ENCODE assay signal across 8 cellular contexts in the genomic region with DNA sequence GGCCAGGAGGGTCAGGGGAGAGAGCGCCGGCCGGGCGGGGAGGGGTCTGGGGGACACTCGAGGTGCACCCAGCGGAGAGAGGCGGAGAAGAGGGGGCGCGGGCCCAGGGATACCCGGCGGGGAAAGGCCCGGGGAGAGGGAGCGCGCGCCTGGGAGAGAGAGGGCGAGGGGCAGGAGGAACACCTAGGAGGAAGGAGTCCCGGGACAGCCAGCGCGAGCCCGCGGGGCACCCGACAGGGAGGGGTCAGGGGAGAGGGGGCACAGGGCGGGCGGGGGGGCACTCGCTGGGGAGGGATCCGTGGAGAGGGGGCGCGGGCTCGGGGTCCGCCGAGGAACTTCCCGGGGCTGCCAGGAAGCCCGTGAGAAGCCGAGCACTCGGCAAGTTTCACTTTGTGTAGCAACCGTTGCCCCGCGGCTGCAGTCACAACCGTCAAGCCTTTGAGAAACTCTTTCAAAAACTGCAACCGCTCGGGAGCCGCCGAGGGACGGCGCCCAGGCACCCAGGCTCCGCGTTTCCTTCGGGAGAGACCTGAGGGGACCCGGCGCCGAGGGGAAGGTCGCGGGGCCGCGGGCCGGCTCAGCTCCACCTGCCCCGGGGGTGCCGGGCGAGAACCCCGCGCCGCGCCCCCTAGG. TPM values are rescaled to one million over a fixed set of nuclear protein-coding genes. Genes with fewer than 3 reads are reported as not detected.
DNase-seq lines count a peak whose midpoint lies in the region; ATAC-seq and TF ChIP-seq lines count a peak whose summit lies in the region.

No MANE protein-coding gene starts in this region.

- H3K9me3 ChIP-seq in effector memory CD4-positive, alpha-beta T cell (ENCODE audit: control insufficient read depth, low read length) = no peaks in the 10 kb centered on the region
- H3K9me3 ChIP-seq in mesenchymal stem cell (ENCODE audit: control insufficient read depth, low read length) = no peaks in the 10 kb centered on the region

- H3K79me1 ChIP-seq in mesenchymal stem cell (replicated peaks; ENCODE audit: low read length, poor library complexity, severe bottlenecking) = peaks cover 2% of the 10 kb centered on the region

- POLR2A ChIA-PET in activated CD8-positive, alpha-beta T cell treated with anti-CD3 and anti-CD28 coated beads for 36 hours (lab: Charles Lee) = interaction anchor here (1.3 to 4.2 kb wide), 4 partner anchors 11 to 51 kb away, joined by 7 to 22 read pairs (median 12); no protein-coding TSS in a partner anchor

- no peak overlapping the region for H3K23ac ChIP-seq in mesenchymal stem cell (ENCODE audit: low read length in 2 of 2)

- peaks cover 46% of the 10 kb centered on the region for H3K36me3 Mint-ChIP-seq in activated CD8-positive, alpha-beta T cell treated with anti-CD3 and anti-CD28 coated beads for 36 hours (ENCODE audit: low read depth)

- H2BK12ac ChIP-seq in mesenchymal stem cell (ENCODE audit: low read length in 2 of 2) = no peak overlapping the region

- H3K27me3 ChIP-seq in effector memory CD4-positive, alpha-beta T cell (replicated peaks; ENCODE audit: control insufficient read depth, insufficient read depth, low read length, poor library complexity, severe bottlenecking) = no peaks in the 10 kb centered on the region
- H3K27me3 ChIP-seq in mesenchymal stem cell (ENCODE audit: control insufficient read depth in 1 of 2, insufficient read depth in 1 of 2, low read length in 2 of 2) = no peaks in the 10 kb centered on the region

- peak overlapping the region; percentile 97 for H3K27ac ChIP-seq in effector memory CD4-positive, alpha-beta T cell (ENCODE audit: insufficient read depth, low read length, poor library complexity, severe bottlenecking)
- H3K27ac ChIP-seq in mesenchymal stem cell (ENCODE audit: low read length, poor library complexity, severe bottlenecking) = peak overlapping the region; percentile 52

- WGBS in mesenchymal stem cell = 0% methylated on average over 26 of the region's 63 CpGs

- CTCF ChIA-PET in activated CD8-positive, alpha-beta T cell treated with anti-CD3 and anti-CD28 coated beads for 36 hours (lab: Charles Lee) = interaction anchor here (1.3 to 1.7 kb wide), 5 partner anchors 10 to 154 kb away, joined by 3 to 9 read pairs (median 4); no protein-coding TSS in a partner anchor

- H2AFZ ChIP-seq in mesenchymal stem cell (ENCODE audit: low read depth, low read length) = no peak overlapping the region

- H3K36me3 ChIP-seq in effector memory CD4-positive, alpha-beta T cell (ENCODE audit: control insufficient read depth, insufficient read depth, low read length) = no peaks in the 10 kb centered on the region
- H3K36me3 ChIP-seq in mesenchymal stem cell (ENCODE audit: control insufficient read depth in 1 of 2, insufficient read depth in 2 of 2, low read depth in 1 of 2, low read length in 2 of 2) = no peaks in the 10 kb centered on the region

- peak overlapping the region; percentile 73 for H3K4me3 ChIP-seq in effector memory CD4-positive, alpha-beta T cell (ENCODE audit: insufficient read depth, low read depth, low read length, poor library complexity, severe bottlenecking)
- peak overlapping the region; percentile 83 to 87 for H3K4me3 ChIP-seq in mesenchymal stem cell (ENCODE audit: insufficient read depth in 1 of 2, low read depth in 1 of 2, low read length in 2 of 2)

- peak overlapping the region; percentile 77 for H3K27ac Mint-ChIP-seq in activated CD8-positive, alpha-beta T cell treated with anti-CD3 and anti-CD28 coated beads for 36 hours

- DNase-seq in NCI-H82 (lab: John Stamatoyannopoulos, UW) (peak; percentile 70), NCI-H82 treated with DMSO at 0.1 percent for 48 hours (lab: John Stamatoyannopoulos, UW; ENCODE audit: unreplicated experiment) (no peak), NCI-H2171 treated with DMSO at 0.1 percent for 48 hours (lab: John Stamatoyannopoulos, UW) (peak; percentile 58), mesenchymal stem cell (peak; percentile 83)
- DNase-seq in activated CD8-positive, alpha-beta T cell treated with anti-CD3 and anti-CD28 coated beads for 36 hours = peak; percentile 87
- DNase-seq in effector memory CD4-positive, alpha-beta T cell = peak; percentile 53 to 57 (median 56)
- peak; percentile 55 to 63 for DNase-seq in stimulated activated CD8-positive, alpha-beta memory T cell treated with anti-CD3 and anti-CD28 coated beads, Interleukin-15, amount 100 ng/mL, for 48 hours (ENCODE audit: low read depth in 2 of 2)

- H2BK5ac ChIP-seq in mesenchymal stem cell (ENCODE audit: low read depth, low read length, poor library complexity, severe bottlenecking) = peak overlapping the region; percentile 87

- intact Hi-C loops in activated CD8-positive, alpha-beta T cell treated with anti-CD3 and anti-CD28 coated beads for 36 hours (cut with micrococcal nuclease) = loop anchor here (5.0 kb wide), 3 partner anchors 49 to 101 kb away; no protein-coding TSS in a partner anchor

- H3K4ac ChIP-seq in mesenchymal stem cell (ENCODE audit: low read depth in 1 of 2, low read length in 2 of 2) = peak overlapping the region in 1 of 2 experiments; percentile 73

- H3K27me3 Mint-ChIP-seq in activated CD8-positive, alpha-beta T cell treated with anti-CD3 and anti-CD28 coated beads for 36 hours = no peaks in the 10 kb centered on the region

- no peak overlapping the region for H2AK5ac ChIP-seq in mesenchymal stem cell (ENCODE audit: low read length, severe bottlenecking)

- H3K4me1 Mint-ChIP-seq in activated CD8-positive, alpha-beta T cell treated with anti-CD3 and anti-CD28 coated beads for 36 hours (ENCODE audit: low read depth) = peaks cover 43% of the 10 kb centered on the region

- no peak overlapping the region for H4K8ac ChIP-seq in mesenchymal stem cell (ENCODE audit: low read length)

- H3K4me3 Mint-ChIP-seq in activated CD8-positive, alpha-beta T cell treated with anti-CD3 and anti-CD28 coated beads for 36 hours = peak overlapping the region; percentile 87

- H3K9ac ChIP-seq in mesenchymal stem cell (ENCODE audit: low read length) = peak overlapping the region; percentile 63

- H3K9me3 Mint-ChIP-seq in activated CD8-positive, alpha-beta T cell treated with anti-CD3 and anti-CD28 coated beads for 36 hours = peaks cover 4% of the 10 kb centered on the region

- peak overlapping the region; percentile 54 to 70 for H3K18ac ChIP-seq in mesenchymal stem cell (ENCODE audit: low read depth in 1 of 2, low read length in 2 of 2)

- peak overlapping the region in 1 of 2 experiments; percentile 83 for H3K14ac ChIP-seq in mesenchymal stem cell (ENCODE audit: low read length in 2 of 2)

- H4K91ac ChIP-seq in mesenchymal stem cell (ENCODE audit: low read length) = peak overlapping the region; percentile 80

- no peak for TF ChIP-seq CTCF in activated CD8-positive, alpha-beta T cell treated with anti-CD3 and anti-CD28 coated beads for 36 hours (IDR thresholded peaks at IDR 0.05)

- H2BK120ac ChIP-seq in mesenchymal stem cell (ENCODE audit: low read depth, low read length) = peak overlapping the region; percentile 73

- peak overlapping the region; percentile 80 for H3K4me2 ChIP-seq in mesenchymal stem cell (ENCODE audit: low read length, poor library complexity, severe bottlenecking)

- H3K4me1 ChIP-seq in effector memory CD4-positive, alpha-beta T cell (ENCODE audit: control insufficient read depth, insufficient read depth, low read length, poor library complexity, severe bottlenecking) = peaks cover 28% of the 10 kb centered on the region
- peaks cover 14% of the 10 kb centered on the region for H3K4me1 ChIP-seq in mesenchymal stem cell (ENCODE audit: control insufficient read depth, insufficient read depth, low read depth, low read length)

- peak overlapping the region; percentile 93 for H2BK15ac ChIP-seq in mesenchymal stem cell (ENCODE audit: low read depth, poor library complexity, severe bottlenecking)

- peak; percentile 26 for ATAC-seq in HG02870 (IDR thresholded peaks at IDR 0.05; ENCODE audit: unreplicated experiment)
- ATAC-seq in activated CD8-positive, alpha-beta T cell treated with anti-CD3 and anti-CD28 coated beads for 36 hours = peak; percentile 51

RNA-seq across cellular contexts. Expression of gene EZR, which starts 0.5 kb away (rescaled TPM):
- 100 to 1,000 TPM; 199 to 206 TPM for total RNA-seq in activated CD8-positive, alpha-beta T cell treated with anti-CD3 and anti-CD28 coated beads for 36 hours
- polyA plus RNA-seq in mesenchymal stem cell (2013, experiment 1 of 2) = 45.8 TPM
- 44.2 TPM for polyA plus RNA-seq in mesenchymal stem cell (2013, experiment 2 of 2)
